20 cellular contexts compared by ENCODE assay signal in the genomic region with DNA sequence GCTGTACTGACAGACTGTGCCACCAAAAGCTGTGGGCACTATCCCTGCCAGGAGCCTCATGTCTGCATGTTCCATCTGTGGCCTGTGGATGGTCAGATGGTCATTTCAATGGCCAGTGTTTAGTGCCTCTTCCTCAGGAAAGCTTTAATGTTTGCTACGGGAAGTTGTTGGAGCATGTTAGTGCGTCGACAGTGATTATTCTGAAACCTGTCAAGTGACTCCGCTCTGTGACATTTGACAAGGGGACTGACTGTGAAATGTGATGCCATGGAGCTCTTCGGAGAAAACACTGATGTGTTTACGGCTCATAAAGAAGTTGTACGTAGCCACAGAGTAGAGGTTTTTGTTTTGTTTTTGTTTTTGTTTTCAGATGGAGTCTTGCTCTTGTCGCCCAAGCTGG. TPM values are rescaled to one million over a fixed set of nuclear protein-coding genes. Genes with fewer than 3 reads are reported as not detected.
"Had no signal": no experiment of that assay in that cellular context is flagged by ENCODE, and none has a peak within 500 bp of the region (broad histone marks: within the 10 kb centered on the region; RNA-seq: fewer than 3 reads in every experiment).

No MANE protein-coding gene starts in this region.

- H3K9me3 ChIP-seq: breast epithelium, gastroesophageal sphincter, heart right ventricle, upper lobe of right lung had no signal

- DNase-seq: activated CD4-positive, CD25-positive, alpha-beta regulatory T cell treated with anti-CD3 and anti-CD28 coated beads, Interleukin-2, amount 50 U/mL, for 72 hours; activated naive CD4-positive, alpha-beta T cell treated with Interleukin-2 at 50 U/mL for 16 hours; activated T-cell treated with anti-CD3 and anti-CD28 coated beads for 4 hours; anterior cingulate cortex; effector memory CD4-positive, alpha-beta T cell; heart right ventricle; midbrain; small intestine; stimulated activated naive CD8-positive, alpha-beta T cell treated with anti-CD3 and anti-CD28 coated beads, Interleukin-15, Interleukin-2, amounts not matched to agents 100 U/mL and 50 U/mL, for 24 hours; T1000; upper lobe of right lung had no signal

- H3K9me3 Mint-ChIP-seq: activated T-helper 17 cell treated with anti-CD3 and anti-CD28 coated beads, Interleukin-2, amount 50 U/mL, for 72 hours had no signal

- H3K4me3 ChIP-seq: breast epithelium, gastroesophageal sphincter, heart right ventricle, lung, upper lobe of right lung had no signal

- H3K4me1 ChIP-seq: breast epithelium, upper lobe of right lung had no signal

- H3K27me3 Mint-ChIP-seq: activated T-helper 17 cell treated with anti-CD3 and anti-CD28 coated beads, Interleukin-2, amount 50 U/mL, for 72 hours; dendritic cell treated with granulocyte-macrophage colony-stimulating factor and Interleukin-4, amounts not matched to agents 40 ng/mL and 50 ng/mL, for 4 days had no signal

- H3K4me3 Mint-ChIP-seq: activated T-helper 17 cell treated with anti-CD3 and anti-CD28 coated beads, Interleukin-2, amount 50 U/mL, for 72 hours; dendritic cell treated with granulocyte-macrophage colony-stimulating factor and Interleukin-4, amounts not matched to agents 40 ng/mL and 50 ng/mL, for 4 days had no signal

- H3K27ac Mint-ChIP-seq: activated T-helper 17 cell treated with anti-CD3 and anti-CD28 coated beads, Interleukin-2, amount 50 U/mL, for 72 hours; dendritic cell treated with granulocyte-macrophage colony-stimulating factor and Interleukin-4, amounts not matched to agents 40 ng/mL and 50 ng/mL, for 4 days had no signal

- H3K36me3 ChIP-seq: breast epithelium, gastroesophageal sphincter, heart right ventricle, upper lobe of right lung had no signal

- H3K27me3 ChIP-seq: breast epithelium, gastroesophageal sphincter, heart right ventricle, upper lobe of right lung had no signal

- H3K27ac ChIP-seq: breast epithelium, upper lobe of right lung had no signal

- ATAC-seq: activated T-helper 17 cell treated with anti-CD3 and anti-CD28 coated beads, Interleukin-2, amount 50 U/mL, for 72 hours; gastroesophageal sphincter; left colon; stimulated activated naive CD8-positive, alpha-beta T cell treated with anti-CD3 and anti-CD28 coated beads, Interleukin-15, Interleukin-2, amounts not matched to agents 100 U/mL and 50 U/mL, for 24 hours; upper lobe of right lung had no signal

- H3K4me1 Mint-ChIP-seq: activated T-helper 17 cell treated with anti-CD3 and anti-CD28 coated beads, Interleukin-2, amount 50 U/mL, for 72 hours had no signal

- FAIRE-seq: islet of Langerhans, small intestine had no signal

RNA-seq across cellular contexts. Expression of a gene that starts 18.7 kb away (rescaled TPM):
- total RNA-seq: activated T-helper 17 cell treated with anti-CD3 and anti-CD28 coated beads, Interleukin-2, amount 50 U/mL, for 72 hours; breast epithelium; cerebellum; myocyte had no signal
- polyA plus RNA-seq: heart right ventricle, lung, small intestine had no signal
